In the genomic region with DNA sequence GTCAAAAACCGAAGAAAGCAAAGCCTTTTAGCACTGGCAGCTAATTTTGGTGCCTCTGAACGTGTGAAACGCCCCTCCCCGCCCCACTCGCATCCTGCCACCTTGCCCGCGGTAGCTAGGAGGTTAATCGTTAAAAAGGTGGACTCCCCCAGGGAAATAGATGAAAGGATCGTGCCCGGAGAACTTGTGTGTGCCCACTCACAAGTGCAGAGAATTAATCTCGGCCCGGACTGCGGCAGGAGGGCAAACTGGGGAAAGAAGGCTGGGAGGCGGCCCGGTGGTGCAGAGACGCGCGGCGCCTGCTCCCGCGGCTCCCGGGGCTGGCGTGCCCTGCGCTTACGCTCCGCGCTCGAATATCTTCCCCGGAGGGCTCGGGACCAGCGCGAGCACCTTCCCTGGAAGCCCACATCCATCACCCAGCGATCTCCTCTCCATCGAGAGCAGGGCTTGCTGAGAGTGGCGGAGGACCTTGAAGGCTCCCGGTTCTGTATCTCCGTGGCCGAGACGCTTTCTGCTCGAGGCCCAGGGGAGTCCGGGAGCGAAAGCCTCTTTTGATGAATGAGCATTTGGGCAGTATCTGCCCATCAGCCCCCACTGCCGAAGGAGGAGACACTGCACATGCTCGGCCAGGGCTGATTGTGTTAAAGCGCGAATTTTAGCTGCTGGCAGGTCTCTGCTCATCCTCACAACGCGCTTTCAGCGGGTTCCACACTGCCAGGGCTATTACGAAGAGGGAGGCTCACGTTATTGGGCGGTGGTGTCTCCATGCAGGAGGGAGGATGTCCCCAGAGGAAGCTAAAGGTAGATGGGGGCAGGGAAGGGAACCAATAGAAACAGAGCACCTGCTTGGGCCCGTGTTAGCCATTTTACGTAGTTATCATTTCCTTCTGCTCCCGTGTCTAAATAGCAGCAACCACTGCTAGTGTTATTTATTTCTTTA, we compare ENCODE assay signal across 1 cellular context.
A peak's percentile ranks its signal among the peaks of the same experiment; 100 is the strongest.
TF ChIP-seq lines count a peak whose summit lies in the region.

No MANE protein-coding gene starts in this region.

TF ChIP-seq in HCT116, 20 proteins besides CTCF, POLR2A, EP300 and RAD21 (continued from another document):
- TF ChIP-seq, protein P1, sequence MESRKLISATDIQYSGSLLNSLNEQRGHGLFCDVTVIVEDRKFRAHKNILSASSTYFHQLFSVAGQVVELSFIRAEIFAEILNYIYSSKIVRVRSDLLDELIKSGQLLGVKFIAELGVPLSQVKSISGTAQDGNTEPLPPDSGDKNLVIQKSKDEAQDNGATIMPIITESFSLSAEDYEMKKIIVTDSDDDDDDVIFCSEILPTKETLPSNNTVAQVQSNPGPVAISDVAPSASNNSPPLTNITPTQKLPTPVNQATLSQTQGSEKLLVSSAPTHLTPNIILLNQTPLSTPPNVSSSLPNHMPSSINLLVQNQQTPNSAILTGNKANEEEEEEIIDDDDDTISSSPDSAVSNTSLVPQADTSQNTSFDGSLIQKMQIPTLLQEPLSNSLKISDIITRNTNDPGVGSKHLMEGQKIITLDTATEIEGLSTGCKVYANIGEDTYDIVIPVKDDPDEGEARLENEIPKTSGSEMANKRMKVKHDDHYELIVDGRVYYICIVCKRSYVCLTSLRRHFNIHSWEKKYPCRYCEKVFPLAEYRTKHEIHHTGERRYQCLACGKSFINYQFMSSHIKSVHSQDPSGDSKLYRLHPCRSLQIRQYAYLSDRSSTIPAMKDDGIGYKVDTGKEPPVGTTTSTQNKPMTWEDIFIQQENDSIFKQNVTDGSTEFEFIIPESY (IDR thresholded peaks at IDR 0.05; ENCODE audit: extremely low read depth, insufficient replicate concordance, low read length) = no peak
- TF ChIP-seq FOSL1 (IDR thresholded peaks at IDR 0.05; ENCODE audit: low read depth) (no peak), EGR1 (IDR thresholded peaks at IDR 0.05; ENCODE audit: low read depth) (no peak), SRF (IDR thresholded peaks at IDR 0.05; ENCODE audit: low read depth) (no peak), ZFX (IDR thresholded peaks at IDR 0.05) (peak; percentile 31; the same call in 1 of the 2 replicates)
